ENCODE assay signal across 7 cellular contexts in genomic region chr6:26394289-26394688, GRCh38. TPM values are rescaled to one million over a fixed set of nuclear protein-coding genes. Genes with fewer than 3 reads are reported as not detected.
DNase-seq lines count a peak whose midpoint lies in the region; ATAC-seq, FAIRE-seq and TF ChIP-seq lines count a peak whose summit lies in the region.
"Had no signal": no experiment of that assay in that cellular context is flagged by ENCODE, and none has a peak within 500 bp of the region (broad histone marks: within the 10 kb centered on the region; RNA-seq: fewer than 3 reads in every experiment).

No MANE protein-coding gene starts in this region.

- peak overlapping the region; percentile 28; the same call in 1 of the 2 replicates for H3K27ac ChIP-seq in ACC112 (ENCODE audit: low read depth, low read length)

- H3K36me3 Mint-ChIP-seq in activated CD8-positive, alpha-beta T cell treated with anti-CD3 and anti-CD28 coated beads for 36 hours (ENCODE audit: low read depth): peaks cover 8% of the 10 kb centered on the region

- peaks cover 2% of the 10 kb centered on the region for H3K4me1 Mint-ChIP-seq in activated CD8-positive, alpha-beta T cell treated with anti-CD3 and anti-CD28 coated beads for 36 hours (ENCODE audit: low read depth)
- H3K4me1 Mint-ChIP-seq: CD4-positive, alpha-beta memory T cell had no signal

- no peaks in the 10 kb centered on the region for H3K9me3 Mint-ChIP-seq in activated CD8-positive, alpha-beta T cell treated with anti-CD3 and anti-CD28 coated beads for 36 hours

- H3K27me3 ChIP-seq in ACC112 (ENCODE audit: insufficient read depth, low read length): no peaks in the 10 kb centered on the region

- no peak for FAIRE-seq in GM19239 (lab: Jason Lieb, UNC)

- H3K79me2 ChIP-seq in ACC112 (ENCODE audit: control insufficient read depth, insufficient read depth, low read length, unreplicated experiment): no peaks in the 10 kb centered on the region

- 0 out of 2 replicates have a peak, but pooled peaks cover 4% of the 10 kb centered on the region for H3K36me3 ChIP-seq in ACC112 (ENCODE audit: insufficient read depth, low read length)

- no peak for TF ChIP-seq CTCF in epithelial cell of proximal tubule (conservative IDR thresholded peaks at IDR 0.05; ENCODE audit: low read depth, low read length)
- no peak for TF ChIP-seq CTCF in activated CD8-positive, alpha-beta T cell treated with anti-CD3 and anti-CD28 coated beads for 36 hours (IDR thresholded peaks at IDR 0.05)

- no peak overlapping the region for H3K27ac Mint-ChIP-seq in activated CD8-positive, alpha-beta T cell treated with anti-CD3 and anti-CD28 coated beads for 36 hours
- H3K27ac Mint-ChIP-seq: CD4-positive, alpha-beta memory T cell had no signal

- H3K4me3 ChIP-seq in ACC112 (ENCODE audit: low read depth, low read length) (no peak overlapping the region), epithelial cell of proximal tubule (ENCODE audit: low read depth, low read length) (no peak overlapping the region)

- POLR2A ChIA-PET in activated CD8-positive, alpha-beta T cell treated with anti-CD3 and anti-CD28 coated beads for 36 hours (lab: Charles Lee): interaction anchor here (1.0 kb wide), 1 partner anchor 11 kb away, joined by 4 read pairs; the partner anchor contains the start of gene BTN2A2

- DNase-seq in M059J (ENCODE audit: low read depth): peak; percentile 89
- peak; percentile 44 for DNase-seq in epithelial cell of proximal tubule (ENCODE audit: low read depth)
- no peak for DNase-seq in activated CD8-positive, alpha-beta T cell treated with anti-CD3 and anti-CD28 coated beads for 36 hours
- no peak for DNase-seq in cerebellum (ENCODE audit: low spot score)
- DNase-seq in GM19239 (ENCODE audit: insufficient read length, low spot score): no peak
- DNase-seq: CD4-positive, alpha-beta memory T cell had no signal

- H3K27me3 Mint-ChIP-seq in activated CD8-positive, alpha-beta T cell treated with anti-CD3 and anti-CD28 coated beads for 36 hours: no peaks in the 10 kb centered on the region
- H3K27me3 Mint-ChIP-seq: CD4-positive, alpha-beta memory T cell had no signal

- peaks cover 13% of the 10 kb centered on the region for H3K4me1 ChIP-seq in ACC112 (ENCODE audit: control insufficient read depth, insufficient read depth, low read length, unreplicated experiment)

- intact Hi-C loops in activated CD8-positive, alpha-beta T cell treated with anti-CD3 and anti-CD28 coated beads for 36 hours (cut with micrococcal nuclease): no loop called here

- H3K4me3 Mint-ChIP-seq in activated CD8-positive, alpha-beta T cell treated with anti-CD3 and anti-CD28 coated beads for 36 hours: no peak overlapping the region
- H3K4me3 Mint-ChIP-seq: CD4-positive, alpha-beta memory T cell had no signal

- CTCF ChIA-PET in activated CD8-positive, alpha-beta T cell treated with anti-CD3 and anti-CD28 coated beads for 36 hours (lab: Charles Lee): no interaction called here

- H2AFZ ChIP-seq in ACC112 (ENCODE audit: low read length, unreplicated experiment): no peak overlapping the region

- ATAC-seq in activated CD8-positive, alpha-beta T cell treated with anti-CD3 and anti-CD28 coated beads for 36 hours: no peak

RNA-seq across cellular contexts. Expression of gene BTN3A1, which starts 7.8 kb away (rescaled TPM):
- total RNA-seq in M059J (2014; rRNA removed; shearing (Covaris generic)): 72.0 and 72.7 TPM in 2 replicates
- total RNA-seq in epithelial cell of proximal tubule (5.4 and 7.2 TPM in 2 replicates), cerebellum (15.5 TPM)
- 10 to 100 TPM; 32.7 to 34.0 TPM for total RNA-seq in activated CD8-positive, alpha-beta T cell treated with anti-CD3 and anti-CD28 coated beads for 36 hours

RNA-seq across cellular contexts. Expression of gene BTN2A2, which starts 11.4 kb away (rescaled TPM):
- total RNA-seq in M059J (2014; rRNA removed; shearing (Covaris generic)): 25.1 and 26.0 TPM in 2 replicates
- total RNA-seq in epithelial cell of proximal tubule: 7.1 and 12.1 TPM in 2 replicates
- total RNA-seq in activated CD8-positive, alpha-beta T cell treated with anti-CD3 and anti-CD28 coated beads for 36 hours: 10 to 100 TPM; 12.8 to 16.1 TPM
- 9.5 TPM for total RNA-seq in cerebellum

RNA-seq across cellular contexts. Expression of gene BTN3A2, which starts 29.3 kb away (rescaled TPM):
- 55.2 and 56.8 TPM in 2 replicates for total RNA-seq in M059J (2014; rRNA removed; shearing (Covaris generic))
- 14.3 and 15.0 TPM in 2 replicates for total RNA-seq in epithelial cell of proximal tubule
- total RNA-seq in activated CD8-positive, alpha-beta T cell treated with anti-CD3 and anti-CD28 coated beads for 36 hours: 10 to 100 TPM; 58.4 to 63.5 TPM
- total RNA-seq in cerebellum: 2.4 TPM

RNA-seq across cellular contexts. Expression of gene BTN3A3, which starts 46.0 kb away (rescaled TPM):
- total RNA-seq in M059J (2014; rRNA removed; shearing (Covaris generic)): 29.8 and 33.2 TPM in 2 replicates
- total RNA-seq in epithelial cell of proximal tubule: 0.86 and 1.1 TPM in 2 replicates
- total RNA-seq in activated CD8-positive, alpha-beta T cell treated with anti-CD3 and anti-CD28 coated beads for 36 hours: 10 to 100 TPM; 42.2 to 50.6 TPM
- 5.1 TPM for total RNA-seq in cerebellum

Comparison
In these comparisons a context has a peak if more than half of its experiments do, and no peak if none do; other contexts are left out.
1. DNase-seq: peak in M059J (single experiment) and epithelial cell of proximal tubule (single experiment); none in activated CD8-positive, alpha-beta T cell treated with anti-CD3 and anti-CD28 coated beads for 36 hours (single experiment), cerebellum (single experiment) and GM19239 (single experiment).